Comparison of ENCODE assay signal across 8 cellular contexts in the genomic region with DNA sequence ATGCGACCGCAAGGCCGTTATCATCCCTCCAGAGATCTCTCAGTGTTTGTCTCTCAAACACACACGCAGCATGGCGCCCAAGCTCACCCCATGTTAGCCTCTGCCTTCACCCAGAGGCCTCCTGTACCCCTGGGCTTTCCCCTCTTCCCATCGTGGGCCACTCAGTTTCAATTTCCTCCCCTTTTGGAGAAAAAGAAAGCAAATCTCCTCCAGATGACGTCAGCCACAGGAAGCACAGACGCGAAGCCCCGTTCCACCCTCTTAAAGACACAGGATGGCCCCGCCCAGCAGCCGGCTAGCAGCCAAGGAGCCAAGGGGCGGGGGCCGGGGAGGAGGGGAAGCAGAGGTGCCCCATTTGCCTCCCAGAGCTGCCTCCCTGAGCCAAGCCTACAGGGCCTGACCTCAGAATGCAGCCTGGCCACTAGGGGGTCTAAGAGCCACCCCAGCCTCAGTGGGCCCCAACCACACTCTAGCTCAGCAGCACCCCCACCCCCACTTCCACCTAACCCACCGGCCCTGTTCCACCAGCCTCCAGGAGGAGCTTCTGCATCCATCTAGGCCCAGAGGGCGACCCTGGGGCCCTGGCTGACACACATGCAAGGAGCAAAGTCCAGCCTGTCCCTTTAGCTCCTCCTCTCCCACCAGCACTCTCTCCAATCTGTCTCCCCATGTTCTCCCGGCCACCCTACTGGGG. TPM values are rescaled to one million over a fixed set of nuclear protein-coding genes. Genes with fewer than 3 reads are reported as not detected.
A peak's percentile ranks its signal among the peaks of the same experiment; 100 is the strongest.
DNase-seq lines count a peak whose midpoint lies in the region; ATAC-seq and TF ChIP-seq lines count a peak whose summit lies in the region.

No MANE protein-coding gene starts in this region.

- peak overlapping the region; percentile 76 for H3K4me3 Mint-ChIP-seq in activated T-helper 2 cell treated with anti-CD3 and anti-CD28 coated beads, Interferon-gamma antibody, Interleukin-2, Interleukin-4, amounts not matched to agents 10 μg/mL and 5 μg/mL and 100 μg/mL, durations not matched to agents 14 hours and 24 hours and 36 hours (ENCODE audit: low read depth)
- H3K4me3 Mint-ChIP-seq in natural killer cell treated with Interleukin-12 subunit alpha and Interleukin-12 subunit beta and Interleukin-15 and Interleukin-18, amount 100 ng/mL, for 72 hours: peak overlapping the region; percentile 97

- no peaks in the 10 kb centered on the region for H3K27me3 Mint-ChIP-seq in activated T-helper 2 cell treated with anti-CD3 and anti-CD28 coated beads, Interferon-gamma antibody, Interleukin-2, Interleukin-4, amounts not matched to agents 10 μg/mL and 5 μg/mL and 100 μg/mL, durations not matched to agents 14 hours and 24 hours and 36 hours (ENCODE audit: low read depth)
- H3K27me3 Mint-ChIP-seq in natural killer cell treated with Interleukin-12 subunit alpha and Interleukin-12 subunit beta and Interleukin-15 and Interleukin-18, amount 100 ng/mL, for 72 hours: no peaks in the 10 kb centered on the region

- H3K36me3 ChIP-seq in DND-41 (ENCODE audit: insufficient read depth, low read length): peaks cover 25% of the 10 kb centered on the region

- peak overlapping the region; percentile 93 for H3K27ac Mint-ChIP-seq in activated T-helper 2 cell treated with anti-CD3 and anti-CD28 coated beads, Interferon-gamma antibody, Interleukin-2, Interleukin-4, amounts not matched to agents 10 μg/mL and 5 μg/mL and 100 μg/mL, durations not matched to agents 14 hours and 24 hours and 36 hours
- H3K27ac Mint-ChIP-seq in natural killer cell treated with Interleukin-12 subunit alpha and Interleukin-12 subunit beta and Interleukin-15 and Interleukin-18, amount 100 ng/mL, for 72 hours: peak overlapping the region; percentile 96 to 100

- H3K79me2 ChIP-seq in DND-41 (ENCODE audit: insufficient read depth, low read length): peaks cover 44% of the 10 kb centered on the region

- H3K4me3 ChIP-seq in DND-41 (ENCODE audit: low read depth in 1 of 2, low read length in 2 of 2) (peak overlapping the region; percentile 53 to 86), fibroblast of the aortic adventitia (ENCODE audit: low read depth, low read length) (peak overlapping the region; percentile 78)

- ATAC-seq in DND-41 (ENCODE audit: insufficient read depth, low read depth) (peak; percentile 88), GM21619 (IDR thresholded peaks at IDR 0.05; ENCODE audit: unreplicated experiment) (peak; percentile 70)
- ATAC-seq in natural killer cell treated with Interleukin-12 subunit alpha and Interleukin-12 subunit beta and Interleukin-15 and Interleukin-18, amount 100 ng/mL, for 72 hours: peak; percentile 93 to 94

- H3K27ac ChIP-seq in DND-41 (ENCODE audit: low read length): peak overlapping the region; percentile 93

- peak; percentile 96 for DNase-seq in DND-41
- peak; percentile 98 for DNase-seq in RPMI8226
- DNase-seq in activated T-helper 2 cell treated with anti-CD3 and anti-CD28 coated beads, Interferon-gamma antibody, Interleukin-2, Interleukin-4, amounts not matched to agents 10 μg/mL and 5 μg/mL and 100 μg/mL, durations not matched to agents 14 hours and 24 hours and 36 hours (ENCODE audit: low spot score): peak; percentile 95
- peak; percentile 92 for DNase-seq in fibroblast of the aortic adventitia (ENCODE audit: low read depth)
- DNase-seq in natural killer cell treated with Interleukin-12 subunit alpha and Interleukin-12 subunit beta and Interleukin-15 and Interleukin-18, amount 100 ng/mL, for 72 hours (ENCODE audit: low spot score): peak; percentile 94
- peak; percentile 95 for DNase-seq in stimulated activated naive CD4-positive, alpha-beta T cell treated with Interleukin-2 at 50 U/mL for 16 hours (lab: John Stamatoyannopoulos, UW)

- peaks cover 53% of the 10 kb centered on the region for H3K4me1 ChIP-seq in DND-41 (ENCODE audit: insufficient read depth, low read length)

- peak overlapping the region; percentile 83 for H3K4me2 ChIP-seq in DND-41 (ENCODE audit: insufficient read depth, low read length)

- no peaks in the 10 kb centered on the region for H3K9me3 ChIP-seq in DND-41 (ENCODE audit: insufficient read depth, low read length, severe bottlenecking)

- TF ChIP-seq CTCF in DND-41 (IDR thresholded peaks at IDR 0.05; ENCODE audit: borderline replicate concordance, extremely low read depth, low read length, poor library complexity, severe bottlenecking) (peak; percentile 57), fibroblast of the aortic adventitia (IDR thresholded peaks at IDR 0.05; ENCODE audit: insufficient read depth, low read length) (peak; percentile 43)

- H3K9ac ChIP-seq in DND-41 (ENCODE audit: low read depth, low read length): peak overlapping the region; percentile 85

- peak overlapping the region; percentile 78 for H2AFZ ChIP-seq in DND-41 (ENCODE audit: low read depth, low read length)

- peak; percentile 22; the same call in 1 of the 2 replicates for TF ChIP-seq RAD21 in Ishikawa (IDR thresholded peaks at IDR 0.05; ENCODE audit: low read depth)

- H4K20me1 ChIP-seq in DND-41 (ENCODE audit: insufficient read depth, low read length): peaks cover 22% of the 10 kb centered on the region

- H3K9me3 Mint-ChIP-seq in activated T-helper 2 cell treated with anti-CD3 and anti-CD28 coated beads, Interferon-gamma antibody, Interleukin-2, Interleukin-4, amounts not matched to agents 10 μg/mL and 5 μg/mL and 100 μg/mL, durations not matched to agents 14 hours and 24 hours and 36 hours: no peaks in the 10 kb centered on the region
- no peaks in the 10 kb centered on the region for H3K9me3 Mint-ChIP-seq in natural killer cell treated with Interleukin-12 subunit alpha and Interleukin-12 subunit beta and Interleukin-15 and Interleukin-18, amount 100 ng/mL, for 72 hours

- H3K27me3 ChIP-seq in DND-41 (ENCODE audit: insufficient read depth, low read length, poor library complexity): no peaks in the 10 kb centered on the region

- peaks cover 47% of the 10 kb centered on the region for H3K4me1 Mint-ChIP-seq in activated T-helper 2 cell treated with anti-CD3 and anti-CD28 coated beads, Interferon-gamma antibody, Interleukin-2, Interleukin-4, amounts not matched to agents 10 μg/mL and 5 μg/mL and 100 μg/mL, durations not matched to agents 14 hours and 24 hours and 36 hours (ENCODE audit: low read depth)
- H3K4me1 Mint-ChIP-seq in natural killer cell treated with Interleukin-12 subunit alpha and Interleukin-12 subunit beta and Interleukin-15 and Interleukin-18, amount 100 ng/mL, for 72 hours (ENCODE audit: low read depth in 2 of 2): peaks cover 46 to 47% of the 10 kb centered on the region in 2 donors

- peak; percentile 26; the same call in 1 of the 2 replicates for TF ChIP-seq EP300 in Ishikawa (IDR thresholded peaks at IDR 0.05; ENCODE audit: borderline replicate concordance)

- H3K36me3 Mint-ChIP-seq in activated T-helper 2 cell treated with anti-CD3 and anti-CD28 coated beads, Interferon-gamma antibody, Interleukin-2, Interleukin-4, amounts not matched to agents 10 μg/mL and 5 μg/mL and 100 μg/mL, durations not matched to agents 14 hours and 24 hours and 36 hours (ENCODE audit: low read depth): peaks cover 27% of the 10 kb centered on the region
- no peaks in the 10 kb centered on the region for H3K36me3 Mint-ChIP-seq in natural killer cell treated with Interleukin-12 subunit alpha and Interleukin-12 subunit beta and Interleukin-15 and Interleukin-18, amount 100 ng/mL, for 72 hours

- intact Hi-C loops in activated T-helper 2 cell treated with anti-CD3 and anti-CD28 coated beads, Interferon-gamma antibody, Interleukin-2, Interleukin-4, amounts not matched to agents 10 μg/mL and 5 μg/mL and 100 μg/mL, durations not matched to agents 14 hours and 24 hours and 36 hours (cut with micrococcal nuclease): loop anchor here (2.0 to 10.0 kb wide), 5 partner anchors 26 to 190 kb away; partner anchors contain the start of genes ATRIP, CELSR3, PFKFB4 and SHISA5

TF ChIP-seq in Ishikawa, 13 proteins besides CTCF, POLR2A, EP300 and RAD21 (continues in another document):
- TF ChIP-seq ZBTB7A (IDR thresholded peaks at IDR 0.05; ENCODE audit: low read depth): peak; percentile 69; the same call in 1 of the 2 replicates
- TF ChIP-seq FOXM1 (IDR thresholded peaks at IDR 0.05; ENCODE audit: borderline replicate concordance, low read depth): no peak
- TF ChIP-seq TCF12 (IDR thresholded peaks at IDR 0.05; ENCODE audit: low read depth): peak; percentile 66; the same call in 1 of the 2 replicates

RNA-seq across cellular contexts. Expression of gene ATRIP, which starts 26.5 kb away (rescaled TPM):
- 16.9 and 17.5 TPM in 2 replicates for total RNA-seq in activated T-helper 2 cell treated with anti-CD3 and anti-CD28 coated beads, Interferon-gamma antibody, Interleukin-2, Interleukin-4, amounts not matched to agents 10 μg/mL and 5 μg/mL and 100 μg/mL, durations not matched to agents 14 hours and 24 hours and 36 hours
- 4.0 and 14.5 TPM in 2 replicates for total RNA-seq in fibroblast of the aortic adventitia (ENCODE audit: low replicate concordance)
- 10 to 100 TPM; 14.0 to 26.2 TPM for total RNA-seq in natural killer cell treated with Interleukin-12 subunit alpha and Interleukin-12 subunit beta and Interleukin-15 and Interleukin-18, amount 100 ng/mL, for 72 hours

RNA-seq across cellular contexts. Expression of gene SHISA5, which starts 30.9 kb away (rescaled TPM):
- total RNA-seq in activated T-helper 2 cell treated with anti-CD3 and anti-CD28 coated beads, Interferon-gamma antibody, Interleukin-2, Interleukin-4, amounts not matched to agents 10 μg/mL and 5 μg/mL and 100 μg/mL, durations not matched to agents 14 hours and 24 hours and 36 hours: 65.6 and 69.5 TPM in 2 replicates
- 60.4 and 107 TPM in 2 replicates for total RNA-seq in fibroblast of the aortic adventitia (ENCODE audit: low replicate concordance)
- total RNA-seq in natural killer cell treated with Interleukin-12 subunit alpha and Interleukin-12 subunit beta and Interleukin-15 and Interleukin-18, amount 100 ng/mL, for 72 hours: 100 to 1,000 TPM in 1 of 2 donors, 10 to 100 TPM in 1; 88.4 to 126 TPM

RNA-seq across cellular contexts. Expression of gene TMA7, which starts 33.0 kb away (rescaled TPM):
- total RNA-seq in activated T-helper 2 cell treated with anti-CD3 and anti-CD28 coated beads, Interferon-gamma antibody, Interleukin-2, Interleukin-4, amounts not matched to agents 10 μg/mL and 5 μg/mL and 100 μg/mL, durations not matched to agents 14 hours and 24 hours and 36 hours: 270 and 289 TPM in 2 replicates
- 234 and 390 TPM in 2 replicates for total RNA-seq in fibroblast of the aortic adventitia (ENCODE audit: low replicate concordance)
- 100 to 1,000 TPM; 202 to 217 TPM for total RNA-seq in natural killer cell treated with Interleukin-12 subunit alpha and Interleukin-12 subunit beta and Interleukin-15 and Interleukin-18, amount 100 ng/mL, for 72 hours

RNA-seq across cellular contexts. Expression of gene CCDC51, which starts 33.2 kb away (rescaled TPM):
- total RNA-seq in activated T-helper 2 cell treated with anti-CD3 and anti-CD28 coated beads, Interferon-gamma antibody, Interleukin-2, Interleukin-4, amounts not matched to agents 10 μg/mL and 5 μg/mL and 100 μg/mL, durations not matched to agents 14 hours and 24 hours and 36 hours: 22.2 and 23.7 TPM in 2 replicates
- 19.3 and 38.0 TPM in 2 replicates for total RNA-seq in fibroblast of the aortic adventitia (ENCODE audit: low replicate concordance)
- 10 to 100 TPM; 13.0 to 23.3 TPM for total RNA-seq in natural killer cell treated with Interleukin-12 subunit alpha and Interleukin-12 subunit beta and Interleukin-15 and Interleukin-18, amount 100 ng/mL, for 72 hours

RNA-seq across cellular contexts. Expression of gene PLXNB1, which starts 43.2 kb away (rescaled TPM):
- 6.8 and 7.0 TPM in 2 replicates for total RNA-seq in activated T-helper 2 cell treated with anti-CD3 and anti-CD28 coated beads, Interferon-gamma antibody, Interleukin-2, Interleukin-4, amounts not matched to agents 10 μg/mL and 5 μg/mL and 100 μg/mL, durations not matched to agents 14 hours and 24 hours and 36 hours
- 30.0 and 59.5 TPM in 2 replicates for total RNA-seq in fibroblast of the aortic adventitia (ENCODE audit: low replicate concordance)
- 1 to 10 TPM; 5.9 to 9.6 TPM for total RNA-seq in natural killer cell treated with Interleukin-12 subunit alpha and Interleukin-12 subunit beta and Interleukin-15 and Interleukin-18, amount 100 ng/mL, for 72 hours

Comparison
In these comparisons a context has a peak if more than half of its experiments do, and no peak if none do; other contexts are left out.
1. Peak in every context shown above with its lines: DNase-seq, ATAC-seq, H3K4me3 ChIP-seq and H3K27ac ChIP-seq.